Comparison of ENCODE assay signal across 8 cellular contexts in genomic region chr10:43304687-43305333, GRCh38. TPM values are rescaled to one million over a fixed set of nuclear protein-coding genes. Genes with fewer than 3 reads are reported as not detected.
DNase-seq lines count a peak whose midpoint lies in the region; ATAC-seq and TF ChIP-seq lines count a peak whose summit lies in the region.

No MANE protein-coding gene starts in this region.

- TF ChIP-seq CTCF in GM23338 (conservative IDR thresholded peaks at IDR 0.05; ENCODE audit: low read depth in 2 of 2): no peak
- no peak for TF ChIP-seq CTCF in heart left ventricle (IDR thresholded peaks at IDR 0.05)
- no peak for TF ChIP-seq CTCF in osteocyte (IDR thresholded peaks at IDR 0.05)
- TF ChIP-seq CTCF in thoracic aorta (IDR thresholded peaks at IDR 0.05): no peak

- peak overlapping the region; percentile 84 for H3K4me2 ChIP-seq in GM23338

- no peaks in the 10 kb centered on the region for H3K79me2 ChIP-seq in GM23338 (replicated peaks; ENCODE audit: insufficient read depth)

- no peaks in the 10 kb centered on the region for H3K9me2 ChIP-seq in GM23338 (ENCODE audit: insufficient read depth)

- peaks cover 12% of the 10 kb centered on the region; the same call in 2 of the 3 replicates for H3K36me3 Mint-ChIP-seq in GM23338 (ENCODE audit: low read depth)
- no peaks in the 10 kb centered on the region for H3K36me3 Mint-ChIP-seq in activated naive CD4-positive, alpha-beta T cell treated with anti-CD3 and anti-CD28 coated beads, Interleukin-2, amount 50 U/mL, for 24 hours
- H3K36me3 Mint-ChIP-seq in osteocyte (ENCODE audit: unreplicated experiment): no peaks in the 10 kb centered on the region

- H3K27me3 ChIP-seq in GM23338 (ENCODE audit: insufficient read depth) (peaks cover 35% of the 10 kb centered on the region), SJCRH30 (no peaks in the 10 kb centered on the region), heart left ventricle (peaks cover 0 to 35% (median 0%) of the 10 kb centered on the region in 9 donors), thoracic aorta (replicated peaks; ENCODE audit: insufficient read depth) (no peaks in the 10 kb centered on the region)

- peak overlapping the region; percentile 96 for H2AFZ ChIP-seq in GM23338

- in situ Hi-C loops in G401 (cut with HindIII; ENCODE audit: low sequenced_read_pairs): no loop called here

- H3K27me3 Mint-ChIP-seq in GM23338 (ENCODE audit: insufficient read depth, low read depth, poor library complexity): peaks cover 21% of the 10 kb centered on the region
- no peaks in the 10 kb centered on the region for H3K27me3 Mint-ChIP-seq in activated naive CD4-positive, alpha-beta T cell treated with anti-CD3 and anti-CD28 coated beads, Interleukin-2, amount 50 U/mL, for 24 hours
- peaks cover 62% of the 10 kb centered on the region for H3K27me3 Mint-ChIP-seq in osteocyte (ENCODE audit: unreplicated experiment)

- WGBS in heart left ventricle, 4 donors: 2 to 4% (median 3%) methylated on average over 37 to 42 of the region's 42 CpGs

- H3K4me3 ChIP-seq in GM23338: peak overlapping the region; percentile 64
- peak overlapping the region; percentile 17; the same call in 1 of the 2 replicates for H3K4me3 ChIP-seq in SJCRH30
- H3K4me3 ChIP-seq in heart left ventricle: peak overlapping the region in 11 of 12 donors; percentile 28 to 60 (median 48)
- peak overlapping the region; percentile 69 for H3K4me3 ChIP-seq in thoracic aorta

- H3K27ac Mint-ChIP-seq in GM23338: no peak overlapping the region
- peak overlapping the region; percentile 68 for H3K27ac Mint-ChIP-seq in activated naive CD4-positive, alpha-beta T cell treated with anti-CD3 and anti-CD28 coated beads, Interleukin-2, amount 50 U/mL, for 24 hours
- H3K27ac Mint-ChIP-seq in osteocyte (ENCODE audit: unreplicated experiment): no peak overlapping the region

- DNase-seq in GM23338 (ENCODE audit: low spot score): peak; percentile 79
- DNase-seq in SJCRH30: peak; percentile 36 to 51
- peak; percentile 73 to 87 (median 77) for DNase-seq in heart left ventricle
- DNase-seq in osteocyte (ENCODE audit: extremely low spot score, unreplicated experiment): no peak
- peak; percentile 19 for DNase-seq in thoracic aorta (ENCODE audit: low spot score)
- no peak for DNase-seq in G401 (ENCODE audit: low spot score)

- intact Hi-C loops in heart left ventricle (cut with DNase I): no loop called here

- no peaks in the 10 kb centered on the region for H4K20me1 ChIP-seq in GM23338 (replicated peaks; ENCODE audit: insufficient read depth)

- peaks cover 21% of the 10 kb centered on the region for H3K4me1 Mint-ChIP-seq in GM23338
- peaks cover 53% of the 10 kb centered on the region for H3K4me1 Mint-ChIP-seq in activated naive CD4-positive, alpha-beta T cell treated with anti-CD3 and anti-CD28 coated beads, Interleukin-2, amount 50 U/mL, for 24 hours
- peaks cover 10% of the 10 kb centered on the region for H3K4me1 Mint-ChIP-seq in osteocyte (ENCODE audit: unreplicated experiment)

- H3K4me1 ChIP-seq in GM23338 (ENCODE audit: insufficient read depth): peaks cover 22% of the 10 kb centered on the region
- H3K4me1 ChIP-seq in SJCRH30: no peaks in the 10 kb centered on the region
- peaks cover 0 to 25% (median 4%) of the 10 kb centered on the region in 12 donors for H3K4me1 ChIP-seq in heart left ventricle
- H3K4me1 ChIP-seq in thoracic aorta (ENCODE audit: control insufficient read depth in 1 of 2, low read depth in 2 of 2): no peaks in the 10 kb centered on the region

- peak overlapping the region; percentile 81 for H3K4me3 Mint-ChIP-seq in GM23338
- H3K4me3 Mint-ChIP-seq in activated naive CD4-positive, alpha-beta T cell treated with anti-CD3 and anti-CD28 coated beads, Interleukin-2, amount 50 U/mL, for 24 hours: peak overlapping the region; percentile 84
- H3K4me3 Mint-ChIP-seq in osteocyte (ENCODE audit: unreplicated experiment): peak overlapping the region; percentile 69

- H3K9me3 ChIP-seq in SJCRH30 (replicated peaks) (no peaks in the 10 kb centered on the region), heart left ventricle (no peaks in the 10 kb centered on the region), thoracic aorta (no peaks in the 10 kb centered on the region)

- peak; percentile 86 for ATAC-seq in GM23338
- ATAC-seq in heart left ventricle: peak in 3 of 4 donors; percentile 87 to 90 (median 89)
- no peak for ATAC-seq in thoracic aorta (ENCODE audit: insufficient number of reproducible peaks, low FRiP score, low read depth)
- no peak for ATAC-seq in GM19351 (IDR thresholded peaks at IDR 0.05; ENCODE audit: unreplicated experiment)

- peaks cover 4% of the 10 kb centered on the region; the same call in 1 of the 2 replicates for H3F3A ChIP-seq in GM23338 (replicated peaks; ENCODE audit: low read depth)

- no peak overlapping the region for H3K27ac ChIP-seq in GM23338 (ENCODE audit: low read depth)
- H3K27ac ChIP-seq in SJCRH30: no peak overlapping the region
- H3K27ac ChIP-seq in heart left ventricle: peak overlapping the region in 1 of 12 donors; percentile 44
- no peak overlapping the region for H3K27ac ChIP-seq in thoracic aorta

- TF ChIP-seq POLR2A in heart left ventricle (IDR thresholded peaks at IDR 0.05): no peak

- H3K36me3 ChIP-seq in GM23338 (ENCODE audit: insufficient read depth): peaks cover 10% of the 10 kb centered on the region; the same call in 1 of the 2 replicates
- H3K36me3 ChIP-seq in SJCRH30: no peaks in the 10 kb centered on the region
- no peaks in the 10 kb centered on the region for H3K36me3 ChIP-seq in heart left ventricle
- no peaks in the 10 kb centered on the region for H3K36me3 ChIP-seq in thoracic aorta

- H3K9me3 Mint-ChIP-seq in GM23338 (peaks cover 21% of the 10 kb centered on the region), osteocyte (ENCODE audit: unreplicated experiment) (no peaks in the 10 kb centered on the region)
- H3K9me3 Mint-ChIP-seq in activated naive CD4-positive, alpha-beta T cell treated with anti-CD3 and anti-CD28 coated beads, Interleukin-2, amount 50 U/mL, for 24 hours: no peaks in the 10 kb centered on the region

TF ChIP-seq in GM23338, 12 proteins besides CTCF, POLR2A, EP300 and RAD21:
- TF ChIP-seq JUNB (IDR thresholded peaks at IDR 0.05; ENCODE audit: unreplicated experiment): no peak
- peak; percentile 27 for TF ChIP-seq EZH2 (IDR thresholded peaks at IDR 0.05; ENCODE audit: low read depth, unreplicated experiment)

RNA-seq across cellular contexts. Expression of gene RASGEF1A, which starts 37.9 kb away (rescaled TPM):
- 34.6 and 37.8 TPM in 2 replicates for total RNA-seq in GM23338 (2014; rRNA removed; shearing (Covaris generic))
- polyA plus RNA-seq in GM23338 (2016; fragmentation: Nextera tagmentation; extraction: Ambion mirVana) (8.0 and 8.1 TPM in 2 replicates), heart left ventricle (under 1 TPM; 0.14 to 0.42 TPM)
- not detected in 2 replicates for total RNA-seq in SJCRH30 (2014; rRNA removed; shearing (Covaris generic))
- total RNA-seq in heart left ventricle (1 to 10 TPM in 6 of 9 donors, under 1 TPM in 3; 0.49 to 5.1 (median 1.4) TPM), osteocyte (not detected in 2 replicates), thoracic aorta (not detected)
- total RNA-seq in G401 (2014; rRNA removed; shearing (Covaris generic)): 14.9 and 18.0 TPM in 2 replicates

Comparison
In these comparisons a context has a peak if more than half of its experiments do, and no peak if none do; other contexts are left out.
1. ATAC-seq: peak in GM23338 (single experiment) and heart left ventricle (3 of 4); none in thoracic aorta (single experiment) and GM19351 (single experiment).
2. DNase-seq: peak in GM23338 (single experiment), SJCRH30 (2 of 2), heart left ventricle (5 of 5) and thoracic aorta (single experiment); none in osteocyte (single experiment) and G401 (single experiment).
3. H3K4me3 ChIP-seq: peak in every context shown above with its lines; median percentile 69 in thoracic aorta; 64 in GM23338; 48 in heart left ventricle; 17 in SJCRH30.
4. Peak in every context shown above with its lines, with median percentiles within 50 percentile points of each other: H3K4me3 Mint-ChIP-seq.